1 cellular context compared by ENCODE assay signal in the genomic region with DNA sequence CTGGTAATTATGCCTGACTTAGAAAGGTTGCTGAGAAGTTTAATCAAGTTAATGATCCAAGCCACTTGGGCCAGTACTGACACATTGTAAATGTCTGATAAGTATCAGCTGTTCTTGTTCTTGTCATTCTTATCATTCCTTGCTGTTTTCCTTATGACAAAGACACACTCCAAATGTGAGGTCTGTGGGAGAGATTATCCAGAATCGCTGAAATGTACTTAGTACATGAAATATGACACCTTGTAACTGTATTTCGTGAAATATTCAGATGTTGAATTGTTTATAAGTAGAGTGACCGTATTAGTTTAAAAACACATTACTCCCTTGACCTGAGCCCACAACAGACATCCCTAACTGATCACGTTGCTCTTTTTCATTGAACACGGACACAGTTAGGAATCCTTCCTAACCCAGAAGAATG.
TF ChIP-seq lines count a peak whose summit lies in the region.

No MANE protein-coding gene starts in this region.

TF ChIP-seq in endothelial cell of umbilical vein, 7 proteins besides CTCF, POLR2A, EP300 and RAD21:
- TF ChIP-seq GATA2 (IDR thresholded peaks at IDR 0.05; ENCODE audit: insufficient read depth, insufficient read length, low read depth, low read length) (no peak), FOS (IDR thresholded peaks at IDR 0.05; ENCODE audit: borderline replicate concordance, insufficient read depth, low read length) (no peak), EZH2 (IDR thresholded peaks at IDR 0.05; ENCODE audit: borderline replicate concordance, low read depth, low read length, severe bottlenecking) (no peak), MYC (IDR thresholded peaks at IDR 0.05; ENCODE audit: low read depth, low read length) (no peak)
- TF ChIP-seq, protein P1, sequence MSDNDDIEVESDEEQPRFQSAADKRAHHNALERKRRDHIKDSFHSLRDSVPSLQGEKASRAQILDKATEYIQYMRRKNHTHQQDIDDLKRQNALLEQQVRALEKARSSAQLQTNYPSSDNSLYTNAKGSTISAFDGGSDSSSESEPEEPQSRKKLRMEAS (IDR thresholded peaks at IDR 0.05; ENCODE audit: insufficient read depth, insufficient read length) = no peak
